Comparison of ENCODE assay signal across 21 cellular contexts in genomic region chr1:107683683-107684082, GRCh38.
DNase-seq lines count a peak whose midpoint lies in the region; ATAC-seq and TF ChIP-seq lines count a peak whose summit lies in the region.
"Had no signal": no experiment of that assay in that cellular context is flagged by ENCODE, and none has a peak within 500 bp of the region (broad histone marks: within the 10 kb centered on the region; RNA-seq: fewer than 3 reads in every experiment).

No MANE protein-coding gene starts in this region.

- peak overlapping the region; percentile 92 for H3K27ac ChIP-seq in PC-3 (ENCODE audit: low read length)
- peak overlapping the region; percentile 66 to 87 (median 76) for H3K27ac ChIP-seq in esophagus squamous epithelium
- H3K27ac ChIP-seq: dorsolateral prefrontal cortex, gastrocnemius medialis, SJSA1 had no signal

- peak; percentile 70 for DNase-seq in DMS 273 (lab: John Stamatoyannopoulos, UW; ENCODE audit: unreplicated experiment)
- DNase-seq in PC-3: peak; percentile 24
- DNase-seq in esophagus squamous epithelium (lab: John Stamatoyannopoulos, UW): no peak
- peak; percentile 68 for DNase-seq in renal cortical epithelial cell (ENCODE audit: low read depth)
- DNase-seq in activated effector memory CD4-positive, alpha-beta T cell treated with anti-CD3 and anti-CD28 coated beads, Interleukin-2, amount 50 U/mL, for 16 hours: no peak
- no peak for DNase-seq in activated CD4-positive, alpha-beta T cell treated with anti-CD3 and anti-CD28 coated beads for 48 hours
- DNase-seq in NCI-H526 (lab: John Stamatoyannopoulos, UW): no peak
- DNase-seq: activated CD4-positive, alpha-beta T cell treated with anti-CD3 and anti-CD28 coated beads for 4 hours; activated naive CD4-positive, alpha-beta T cell treated with anti-CD3 and anti-CD28 coated beads, Interleukin-2, amount 50 U/mL, for 16 hours; anterior cingulate cortex; central memory CD4-positive, alpha-beta T cell; dorsolateral prefrontal cortex; erythroblast; gastrocnemius medialis; HCEC 1CT; naive B cell; NCI-H187; NK-92 treated with Interleukin-12 subunit alpha and Interleukin-12 subunit beta, amount 100 ng/mL, for 24 hours; substantia nigra had no signal

- H3K4me3 ChIP-seq in PC-3 (ENCODE audit: low read length) (peak overlapping the region; percentile 38; the same call in 1 of the 2 replicates), esophagus squamous epithelium (peak overlapping the region in 3 of 4 donors; percentile 51 to 60 (median 53))
- H3K4me3 ChIP-seq: dorsolateral prefrontal cortex, gastrocnemius medialis, SJSA1 had no signal

- WGBS in esophagus squamous epithelium, 2 donors: 15 to 60% methylated on average over 2 of the region's 2 CpGs

- no peak for TF ChIP-seq POLR2A in esophagus squamous epithelium (IDR thresholded peaks at IDR 0.05)

- ATAC-seq in PC-3 (no peak), GM21723 (IDR thresholded peaks at IDR 0.05; ENCODE audit: unreplicated experiment) (no peak)
- ATAC-seq: gastrocnemius medialis had no signal

- H3K27me3 ChIP-seq in PC-3 (ENCODE audit: low read length) (no peaks in the 10 kb centered on the region), esophagus squamous epithelium (no peaks in the 10 kb centered on the region)
- H3K27me3 ChIP-seq: dorsolateral prefrontal cortex, gastrocnemius medialis, SJSA1 had no signal

- intact Hi-C loops in PC-3 (cut with micrococcal nuclease) (loop anchor here (2.0 to 10.0 kb wide), 4 partner anchors 35 to 519 kb away; no protein-coding TSS in a partner anchor), esophagus squamous epithelium (cut with DNase I) (no loop called here)

- H3K79me2 ChIP-seq in PC-3 (ENCODE audit: low read length): no peaks in the 10 kb centered on the region

- no peaks in the 10 kb centered on the region for H4K20me1 ChIP-seq in PC-3 (ENCODE audit: low read length)

- peak overlapping the region; percentile 24; the same call in 1 of the 2 replicates for H3K9ac ChIP-seq in PC-3 (ENCODE audit: low read length)

- peak overlapping the region; percentile 76 for H3K4me2 ChIP-seq in PC-3 (ENCODE audit: low read length)

- H3K9me3 ChIP-seq in PC-3 (ENCODE audit: low read length) (no peaks in the 10 kb centered on the region), esophagus squamous epithelium (no peaks in the 10 kb centered on the region)
- H3K9me3 ChIP-seq: gastrocnemius medialis, SJSA1 had no signal

- CTCF ChIA-PET in PC-3 (lab: Charles Lee): no interaction called here

- peaks cover 4% of the 10 kb centered on the region for H3F3A ChIP-seq in PC-3 (ENCODE audit: low read length, unreplicated experiment)

- 0 out of 2 replicates have a peak overlapping the region, but pooled peaks have one; percentile 4 for H2AFZ ChIP-seq in PC-3 (ENCODE audit: low read length)

- POLR2A ChIA-PET in PC-3 (lab: Charles Lee; ENCODE audit: unreplicated experiment): no interaction called here

- no peaks in the 10 kb centered on the region for H3K9me2 ChIP-seq in PC-3 (replicated peaks; ENCODE audit: low read length)

- peaks cover 43% of the 10 kb centered on the region for H3K4me1 ChIP-seq in PC-3 (ENCODE audit: insufficient read depth, low read length)
- peaks cover 0 to 58% (median 0%) of the 10 kb centered on the region in 3 donors for H3K4me1 ChIP-seq in esophagus squamous epithelium
- H3K4me1 ChIP-seq: gastrocnemius medialis, SJSA1 had no signal

- H3K36me3 ChIP-seq in PC-3 (ENCODE audit: low read depth, low read length) (no peaks in the 10 kb centered on the region), esophagus squamous epithelium (no peaks in the 10 kb centered on the region)
- H3K36me3 ChIP-seq: gastrocnemius medialis, SJSA1 had no signal

- BruUV-seq in PC-3 (replicated peaks; lab: Mats Ljungman, UMichigan): no TSS peak

- no peak for TF ChIP-seq CTCF in PC-3 (conservative IDR thresholded peaks at IDR 0.05; ENCODE audit: low read depth, low read length)
- no peak for TF ChIP-seq CTCF in esophagus squamous epithelium (IDR thresholded peaks at IDR 0.05)

Comparison
In these comparisons a context has a peak if more than half of its experiments do, and no peak if none do; other contexts are left out.
1. DNase-seq: peak in DMS 273 (single experiment), PC-3 (single experiment) and renal cortical epithelial cell (single experiment); none in esophagus squamous epithelium (single experiment), activated effector memory CD4-positive, alpha-beta T cell treated with anti-CD3 and anti-CD28 coated beads, Interleukin-2, amount 50 U/mL, for 16 hours (single experiment), activated CD4-positive, alpha-beta T cell treated with anti-CD3 and anti-CD28 coated beads for 48 hours (single experiment) and NCI-H526 (0 of 2).